In the genomic region with DNA sequence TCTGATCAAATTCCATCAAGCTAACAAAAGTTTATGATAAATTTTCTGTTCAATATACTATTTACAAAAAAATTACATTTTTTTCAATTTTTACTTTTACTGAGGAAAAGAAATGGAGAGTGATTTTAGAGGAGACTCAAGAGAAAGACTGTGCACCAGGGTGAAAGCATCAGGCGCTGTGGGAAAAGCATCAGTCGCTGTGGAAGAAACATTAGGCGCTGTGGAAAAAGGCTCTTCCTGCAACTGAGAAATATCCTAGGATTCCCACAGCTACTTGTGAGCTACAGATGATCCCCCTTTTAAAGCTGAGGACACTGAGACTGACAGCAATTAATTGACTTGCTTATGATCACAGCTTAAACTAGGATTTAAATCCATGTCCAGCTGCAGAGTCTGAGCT, we compare ENCODE assay signal across 7 cellular contexts.
"Had no signal": no experiment of that assay in that cellular context is flagged by ENCODE, and none has a peak within 500 bp of the region (broad histone marks: within the 10 kb centered on the region; RNA-seq: fewer than 3 reads in every experiment).

No MANE protein-coding gene starts in this region.

- H3K27ac ChIP-seq: GM23248 had no signal

- ATAC-seq: HCT116 had no signal

- H3K4me3 ChIP-seq: GM23248, HAP-1 had no signal

- H2AFZ ChIP-seq: GM23248 had no signal

- DNase-seq: GOT3, H7, IMR-90 had no signal

- FAIRE-seq: HTR-8/SVneo had no signal

- H3K9ac ChIP-seq: GM23248 had no signal
